In genomic region chr3:32817561-32818430, GRCh38 we compare ENCODE assay signal across 8 cellular contexts. TPM values are rescaled to one million over a fixed set of nuclear protein-coding genes. Genes with fewer than 3 reads are reported as not detected.
DNase-seq lines count a peak whose midpoint lies in the region; ATAC-seq and TF ChIP-seq lines count a peak whose summit lies in the region.

Gene TRIM71 (plus strand): TSS chr3:32817997. CDS start chr3:32818081, 84 bp downstream.

- H3F3A ChIP-seq in Loucy (ENCODE audit: low read depth), result peaks cover 17% of the 10 kb centered on the region; the same call in 1 of the 2 replicates

- peak; percentile 45 for DNase-seq in GDM1 (lab: John Stamatoyannopoulos, UW)
- DNase-seq in dermis blood vessel endothelial cell, result peak; percentile 10
- no peak for DNase-seq in HEK293T (ENCODE audit: extremely low spot score)
- no peak for DNase-seq in NCI-H510A (lab: John Stamatoyannopoulos, UW)

- H3K4me2 ChIP-seq in Loucy (ENCODE audit: low read depth, low read length, poor library complexity, severe bottlenecking), result peak within 1 kb of the TSS; percentile 99

- H3K79me2 ChIP-seq in Loucy (ENCODE audit: insufficient read depth, low read length), result peaks cover 62% of the 10 kb centered on the region

- no peaks in the 10 kb centered on the region for H3K36me3 ChIP-seq in Loucy (ENCODE audit: insufficient read depth, low read length)

- TF ChIP-seq POLR2A in GM18505 (IDR thresholded peaks at IDR 0.05; ENCODE audit: borderline replicate concordance, extremely low read depth, insufficient read depth, insufficient read length), result no peak

- ATAC-seq in GM18505 (IDR thresholded peaks at IDR 0.05; ENCODE audit: unreplicated experiment) (no peak), HG03135 (IDR thresholded peaks at IDR 0.05; ENCODE audit: unreplicated experiment) (no peak)

- no peaks in the 10 kb centered on the region for H3K36me3 Mint-ChIP-seq in nephron (ENCODE audit: low read depth)

- H3K27me3 Mint-ChIP-seq in nephron (ENCODE audit: low read depth), result peaks cover 90% of the 10 kb centered on the region

- H3K9me2 ChIP-seq in Loucy (replicated peaks; ENCODE audit: low read depth, low read length), result no peaks in the 10 kb centered on the region

- CTCF ChIA-PET in HEK293T (lab: Yijun Ruan, JAX), result interaction anchor here (0.6 kb wide), 1 partner anchor 108 kb away, joined by 3 read pairs; no protein-coding TSS in a partner anchor

- H3K4me3 Mint-ChIP-seq in nephron, result peak within 1 kb of the TSS; percentile 89 to 92 (median 92)

- peak within 1 kb of the TSS; percentile 99 for H3K9ac ChIP-seq in Loucy (ENCODE audit: low read depth, low read length, poor library complexity, severe bottlenecking)

- no peaks in the 10 kb centered on the region for H3K27me3 ChIP-seq in Loucy (ENCODE audit: insufficient read depth, low read length, poor library complexity, severe bottlenecking)

- peak within 1 kb of the TSS; percentile 28 to 97 (median 79) for H3K27ac Mint-ChIP-seq in nephron

- POLR2A ChIA-PET in HEK293T (lab: Yijun Ruan, JAX), result interaction anchor here (0.9 to 1.0 kb wide), 2 partner anchors 26 to 55 kb away, joined by 3 to 4 read pairs; no protein-coding TSS in a partner anchor

- H3K4me1 Mint-ChIP-seq in nephron, result peaks cover 21% of the 10 kb centered on the region

- H3K9me3 Mint-ChIP-seq in nephron, result peaks cover 5% of the 10 kb centered on the region

- peak within 1 kb of the TSS; percentile 99 for H2AFZ ChIP-seq in Loucy (ENCODE audit: low read length)

- TF ChIP-seq CTCF in Loucy (conservative IDR thresholded peaks at IDR 0.05; ENCODE audit: low read length) (no peak), nephron (IDR thresholded peaks at IDR 0.05; ENCODE audit: unreplicated experiment in 3 of 3) (no peak)

- no peaks in the 10 kb centered on the region for H3K9me3 ChIP-seq in Loucy (ENCODE audit: insufficient read depth, low read depth, low read length)

- peaks cover 33% of the 10 kb centered on the region for H4K20me1 ChIP-seq in Loucy (ENCODE audit: insufficient read depth, low read length, poor library complexity, severe bottlenecking)

- peaks cover 54% of the 10 kb centered on the region for H3K4me1 ChIP-seq in Loucy (ENCODE audit: insufficient read depth, low read length, poor library complexity, severe bottlenecking)

- H3K4me3 ChIP-seq in Loucy (ENCODE audit: low read length, poor library complexity, severe bottlenecking), result peak within 1 kb of the TSS; percentile 99

TF ChIP-seq in HEK293T, 16 proteins besides CTCF, POLR2A, EP300 and RAD21:
- TF ChIP-seq PKNOX1 (IDR thresholded peaks at IDR 0.05), result no peak
- TF ChIP-seq CTBP1 (IDR thresholded peaks at IDR 0.05; ENCODE audit: borderline replicate concordance), result no peak
- no peak for TF ChIP-seq LEF1 (IDR thresholded peaks at IDR 0.05; ENCODE audit: borderline replicate concordance)
- TF ChIP-seq ELF4 (IDR thresholded peaks at IDR 0.05), result no peak
- TF ChIP-seq FOXA1 (IDR thresholded peaks at IDR 0.05), result no peak
- TF ChIP-seq FOXK2 (IDR thresholded peaks at IDR 0.05), result no peak
- TF ChIP-seq ARNT (IDR thresholded peaks at IDR 0.05), result no peak
TF ChIP-seq in HEK293T: peak in this region for 0.

RNA-seq across cellular contexts. Expression of gene TRIM71, which starts in this region (rescaled TPM):
- total RNA-seq in dermis blood vessel endothelial cell, result not detected in 2 replicates

Comparison
In these comparisons a context has a peak if more than half of its experiments do, and no peak if none do; other contexts are left out.
1. Peak in DNase-seq in dermis blood vessel endothelial cell; RNA of the gene not detected or under 1 TPM.